In genomic region chr15:85726446-85726845, GRCh38 we compare ENCODE assay signal across 15 cellular contexts.
DNase-seq lines count a peak whose midpoint lies in the region; ATAC-seq and TF ChIP-seq lines count a peak whose summit lies in the region.
"Had no signal": no experiment of that assay in that cellular context is flagged by ENCODE, and none has a peak within 500 bp of the region (broad histone marks: within the 10 kb centered on the region; RNA-seq: fewer than 3 reads in every experiment).

No MANE protein-coding gene starts in this region.

- H3K4me1 Mint-ChIP-seq in dendritic cell treated with granulocyte-macrophage colony-stimulating factor and Interleukin-4, amounts not matched to agents 40 ng/mL and 50 ng/mL, for 4 days (ENCODE audit: low read depth): peaks cover 14% of the 10 kb centered on the region

- H3K27me3 ChIP-seq in heart right ventricle (no peaks in the 10 kb centered on the region), osteoblast (ENCODE audit: insufficient read depth, low read length) (no peaks in the 10 kb centered on the region), uterus (no peaks in the 10 kb centered on the region)
- H3K27me3 ChIP-seq: colonic mucosa had no signal

- no peaks in the 10 kb centered on the region for H3K9me3 Mint-ChIP-seq in dendritic cell treated with granulocyte-macrophage colony-stimulating factor and Interleukin-4, amounts not matched to agents 40 ng/mL and 50 ng/mL, for 4 days

- H3K4me2 ChIP-seq in osteoblast (ENCODE audit: insufficient read depth, low read length): no peak overlapping the region

- no peak overlapping the region for H3K4me3 ChIP-seq in heart right ventricle
- H3K4me3 ChIP-seq in osteoblast (ENCODE audit: insufficient read depth, low read length): no peak overlapping the region
- H3K4me3 ChIP-seq in uterus: no peak overlapping the region
- H3K4me3 ChIP-seq: colonic mucosa had no signal

- intact Hi-C loops in heart right ventricle (cut with DNase I): loop anchor here in 2 of 10 donors (10.0 kb wide), 3 partner anchors 102 to 422 kb away; no protein-coding TSS in a partner anchor
- intact Hi-C loops in left cardiac atrium (cut with DNase I): loop anchor here in 1 of 2 donors (10.0 kb wide), 1 partner anchor 242 kb away; no protein-coding TSS in a partner anchor
- intact Hi-C loops in dendritic cell treated with granulocyte-macrophage colony-stimulating factor and Interleukin-4, amounts not matched to agents 40 ng/mL and 50 ng/mL, for 4 days (cut with micrococcal nuclease): no loop called here
- intact Hi-C loops in uterus (cut with DNase I; ENCODE audit: low total_unique reads): loop anchor here (5.0 kb wide), 1 partner anchor 111 kb away; no protein-coding TSS in a partner anchor

- H3K4me1 ChIP-seq in heart right ventricle: peaks cover 3 to 72% (median 58%) of the 10 kb centered on the region in 9 donors
- H3K4me1 ChIP-seq in osteoblast (ENCODE audit: insufficient read depth, low read length): peaks cover 31% of the 10 kb centered on the region
- peaks cover 7 to 17% of the 10 kb centered on the region in 2 donors for H3K4me1 ChIP-seq in uterus
- H3K4me1 ChIP-seq: colonic mucosa had no signal

- ATAC-seq in heart right ventricle (no peak), left cardiac atrium (no peak)
- ATAC-seq: activated CD4-positive, CD25-positive, alpha-beta regulatory T cell treated with anti-CD3 and anti-CD28 coated beads, Interleukin-2, amount 50 U/mL, for 24 hours had no signal

- no peak overlapping the region for H3K4me3 Mint-ChIP-seq in dendritic cell treated with granulocyte-macrophage colony-stimulating factor and Interleukin-4, amounts not matched to agents 40 ng/mL and 50 ng/mL, for 4 days

- H3K36me3 ChIP-seq in heart right ventricle (peaks cover 0 to 100% (median 68%) of the 10 kb centered on the region in 9 donors), osteoblast (ENCODE audit: insufficient read depth, low read length) (peaks cover 43% of the 10 kb centered on the region), uterus (no peaks in the 10 kb centered on the region)

- H4K20me1 ChIP-seq in osteoblast (ENCODE audit: insufficient read depth, low read length): no peaks in the 10 kb centered on the region

- no peak for TF ChIP-seq POLR2A in uterus (IDR thresholded peaks at IDR 0.05)

- peak overlapping the region; percentile 29 for H3K27ac Mint-ChIP-seq in dendritic cell treated with granulocyte-macrophage colony-stimulating factor and Interleukin-4, amounts not matched to agents 40 ng/mL and 50 ng/mL, for 4 days

- H3K27ac ChIP-seq in heart right ventricle (peak overlapping the region; percentile 21 to 90 (median 72)), osteoblast (ENCODE audit: low read depth, low read length) (peak overlapping the region; percentile 75), uterus (peak overlapping the region; percentile 88 to 98)

- H3K36me3 Mint-ChIP-seq in dendritic cell treated with granulocyte-macrophage colony-stimulating factor and Interleukin-4, amounts not matched to agents 40 ng/mL and 50 ng/mL, for 4 days (ENCODE audit: low read depth): peaks cover 98% of the 10 kb centered on the region

- H3K9me3 ChIP-seq in heart right ventricle (no peaks in the 10 kb centered on the region), osteoblast (ENCODE audit: low read depth, low read length) (no peaks in the 10 kb centered on the region), uterus (no peaks in the 10 kb centered on the region)
- H3K9me3 ChIP-seq: colonic mucosa had no signal

- DNase-seq in heart right ventricle (no peak), left cardiac atrium (no peak), osteoblast (ENCODE audit: insufficient read length, low spot score, missing footprints) (no peak), uterus (no peak), dermis blood vessel endothelial cell (no peak), NCI-H2107 (lab: John Stamatoyannopoulos, UW) (no peak), NCI-H1417 (lab: John Stamatoyannopoulos, UW) (no peak)
- DNase-seq: activated effector memory CD4-positive, alpha-beta T cell treated with anti-CD3 and anti-CD28 coated beads, Interleukin-2, amount 50 U/mL, for 16 hours; GDM1; mesendoderm; NCI-H1436 treated with DMSO at 0.1 percent for 48 hours; stimulated activated naive CD4-positive, alpha-beta T cell had no signal

- WGBS in heart right ventricle, 2 donors: 70 to 79% methylated on average over 2 of the region's 2 CpGs

- TF ChIP-seq CTCF in heart right ventricle (IDR thresholded peaks at IDR 0.05) (no peak), osteoblast (IDR thresholded peaks at IDR 0.05; ENCODE audit: extremely low read depth, low read depth, low read length) (no peak), uterus (IDR thresholded peaks at IDR 0.05) (no peak)

- no peak overlapping the region for H2AFZ ChIP-seq in osteoblast (ENCODE audit: low read length)

- H3K79me2 ChIP-seq in osteoblast (ENCODE audit: insufficient read depth, low read length): no peaks in the 10 kb centered on the region

- H3K27me3 Mint-ChIP-seq in dendritic cell treated with granulocyte-macrophage colony-stimulating factor and Interleukin-4, amounts not matched to agents 40 ng/mL and 50 ng/mL, for 4 days: no peaks in the 10 kb centered on the region
